16 cellular contexts compared by ENCODE assay signal in genomic region chr6:42032366-42032765, GRCh38. TPM values are rescaled to one million over a fixed set of nuclear protein-coding genes. Genes with fewer than 3 reads are reported as not detected.
DNase-seq lines count a peak whose midpoint lies in the region; ATAC-seq and TF ChIP-seq lines count a peak whose summit lies in the region.
"Had no signal": no experiment of that assay in that cellular context is flagged by ENCODE, and none has a peak within 500 bp of the region (broad histone marks: within the 10 kb centered on the region; RNA-seq: fewer than 3 reads in every experiment).

No MANE protein-coding gene starts in this region.

- H3K27ac Mint-ChIP-seq in CD4-positive, CD25-positive, alpha-beta regulatory T cell = peak overlapping the region; percentile 36 to 96 (median 39)
- H3K27ac Mint-ChIP-seq in activated T-helper 1 cell treated with anti-CD3 and anti-CD28 coated beads, Interleukin-12 subunit alpha, Interleukin-12 subunit beta, Interleukin-2, Interleukin-4 antibody, amounts not matched to agents 30 ng/mL and 10 ng/mL and 1 ng/mL, durations not matched to agents 14 hours and 24 hours and 36 hours = peak overlapping the region; percentile 82
- H3K27ac Mint-ChIP-seq in natural killer cell treated with Interleukin-12 subunit alpha and Interleukin-12 subunit beta and Interleukin-15 and Interleukin-18, amount 100 ng/mL, for 72 hours = peak overlapping the region; percentile 98 to 100
- H3K27ac Mint-ChIP-seq: GM23338 had no signal

- no peaks in the 10 kb centered on the region for H3K27me3 ChIP-seq in CD4-positive, CD25-positive, alpha-beta regulatory T cell (ENCODE audit: control insufficient read depth, insufficient read depth, low read length)
- H3K27me3 ChIP-seq in DOHH2 (ENCODE audit: control insufficient read depth, low read length) (no peaks in the 10 kb centered on the region), esophagus squamous epithelium (no peaks in the 10 kb centered on the region)
- H3K27me3 ChIP-seq: ascending aorta, neural progenitor cell had no signal

- no peaks in the 10 kb centered on the region for H3K27me3 Mint-ChIP-seq in CD4-positive, CD25-positive, alpha-beta regulatory T cell
- H3K27me3 Mint-ChIP-seq in activated T-helper 1 cell treated with anti-CD3 and anti-CD28 coated beads, Interleukin-12 subunit alpha, Interleukin-12 subunit beta, Interleukin-2, Interleukin-4 antibody, amounts not matched to agents 30 ng/mL and 10 ng/mL and 1 ng/mL, durations not matched to agents 14 hours and 24 hours and 36 hours (ENCODE audit: insufficient read depth) = no peaks in the 10 kb centered on the region
- H3K27me3 Mint-ChIP-seq in natural killer cell treated with Interleukin-12 subunit alpha and Interleukin-12 subunit beta and Interleukin-15 and Interleukin-18, amount 100 ng/mL, for 72 hours = no peaks in the 10 kb centered on the region

- no peaks in the 10 kb centered on the region for H3K9me3 Mint-ChIP-seq in CD4-positive, CD25-positive, alpha-beta regulatory T cell
- no peaks in the 10 kb centered on the region for H3K9me3 Mint-ChIP-seq in activated T-helper 1 cell treated with anti-CD3 and anti-CD28 coated beads, Interleukin-12 subunit alpha, Interleukin-12 subunit beta, Interleukin-2, Interleukin-4 antibody, amounts not matched to agents 30 ng/mL and 10 ng/mL and 1 ng/mL, durations not matched to agents 14 hours and 24 hours and 36 hours
- H3K9me3 Mint-ChIP-seq in natural killer cell treated with Interleukin-12 subunit alpha and Interleukin-12 subunit beta and Interleukin-15 and Interleukin-18, amount 100 ng/mL, for 72 hours = no peaks in the 10 kb centered on the region
- H3K9me3 Mint-ChIP-seq: GM23338, neural progenitor cell had no signal

- peaks cover 72% of the 10 kb centered on the region for H3K4me1 ChIP-seq in CD4-positive, CD25-positive, alpha-beta regulatory T cell (ENCODE audit: control insufficient read depth, insufficient read depth, low read length, poor library complexity, severe bottlenecking)
- H3K4me1 ChIP-seq in DOHH2 (ENCODE audit: control insufficient read depth, low read length) = peaks cover 58% of the 10 kb centered on the region
- peaks cover 9 to 38% (median 9%) of the 10 kb centered on the region in 3 donors for H3K4me1 ChIP-seq in esophagus squamous epithelium

- peaks cover 7% of the 10 kb centered on the region for H3F3A ChIP-seq in DOHH2 (ENCODE audit: control insufficient read depth, insufficient read depth)

- no peak for TF ChIP-seq POLR2A in esophagus squamous epithelium (IDR thresholded peaks at IDR 0.05)

- no peak overlapping the region for H3K27ac ChIP-seq in CD4-positive, CD25-positive, alpha-beta regulatory T cell (ENCODE audit: insufficient read depth, low read length, poor library complexity, severe bottlenecking)
- H3K27ac ChIP-seq in DOHH2 (ENCODE audit: low read depth, low read length) (peak overlapping the region; percentile 84), esophagus squamous epithelium (no peak overlapping the region)
- H3K27ac ChIP-seq: ascending aorta, C4-2B, neural progenitor cell, VCaP had no signal

- peaks cover 12% of the 10 kb centered on the region for H3K79me2 ChIP-seq in DOHH2 (ENCODE audit: control insufficient read depth, low read length)

- H3K36me3 Mint-ChIP-seq in CD4-positive, CD25-positive, alpha-beta regulatory T cell = peaks cover 27% of the 10 kb centered on the region
- peaks cover 25% of the 10 kb centered on the region for H3K36me3 Mint-ChIP-seq in activated T-helper 1 cell treated with anti-CD3 and anti-CD28 coated beads, Interleukin-12 subunit alpha, Interleukin-12 subunit beta, Interleukin-2, Interleukin-4 antibody, amounts not matched to agents 30 ng/mL and 10 ng/mL and 1 ng/mL, durations not matched to agents 14 hours and 24 hours and 36 hours (ENCODE audit: low read depth)
- H3K36me3 Mint-ChIP-seq in natural killer cell treated with Interleukin-12 subunit alpha and Interleukin-12 subunit beta and Interleukin-15 and Interleukin-18, amount 100 ng/mL, for 72 hours = no peaks in the 10 kb centered on the region
- H3K36me3 Mint-ChIP-seq: neural progenitor cell had no signal

- TF ChIP-seq CTCF in DOHH2 (IDR thresholded peaks at IDR 0.05; ENCODE audit: low read depth, low read length, poor library complexity, severe bottlenecking) (no peak), esophagus squamous epithelium (IDR thresholded peaks at IDR 0.05) (no peak)

- no peaks in the 10 kb centered on the region for H4K20me1 ChIP-seq in DOHH2 (ENCODE audit: control insufficient read depth, insufficient read depth, low read depth, low read length)

- peaks cover 32% of the 10 kb centered on the region for H3K36me3 ChIP-seq in CD4-positive, CD25-positive, alpha-beta regulatory T cell (ENCODE audit: control insufficient read depth, insufficient read depth, low read length)
- H3K36me3 ChIP-seq in DOHH2 (ENCODE audit: control insufficient read depth, low read length) = no peaks in the 10 kb centered on the region; the same call in 1 of the 2 replicates
- H3K36me3 ChIP-seq in esophagus squamous epithelium = peaks cover 0 to 39% (median 0%) of the 10 kb centered on the region in 3 donors
- H3K36me3 ChIP-seq: neural progenitor cell had no signal

- no peak for DNase-seq in CD4-positive, CD25-positive, alpha-beta regulatory T cell
- DNase-seq in activated T-helper 1 cell treated with anti-CD3 and anti-CD28 coated beads, Interleukin-12 subunit alpha, Interleukin-12 subunit beta, Interleukin-2, Interleukin-4 antibody, amounts not matched to agents 30 ng/mL and 10 ng/mL and 1 ng/mL, durations not matched to agents 14 hours and 24 hours and 36 hours (ENCODE audit: low spot score) = no peak
- DNase-seq in natural killer cell treated with Interleukin-12 subunit alpha and Interleukin-12 subunit beta and Interleukin-15 and Interleukin-18, amount 100 ng/mL, for 72 hours (ENCODE audit: low spot score) = no peak
- DNase-seq in esophagus squamous epithelium (lab: John Stamatoyannopoulos, UW) (no peak), kidney glomerular epithelial cell (lab: John Stamatoyannopoulos, UW) (no peak)
- no peak for DNase-seq in activated CD4-positive, CD25-positive, alpha-beta regulatory T cell treated with anti-CD3 and anti-CD28 coated beads, Interleukin-2, amount 50 U/mL, for 72 hours
- DNase-seq: mammary epithelial cell, NCI-H1694, NCI-H510A treated with DMSO at 0.1 percent for 48 hours, retina had no signal

- H3K4me3 Mint-ChIP-seq in CD4-positive, CD25-positive, alpha-beta regulatory T cell = peak overlapping the region in 3 of 4 donors; percentile 60 to 74 (median 71)
- peak overlapping the region; percentile 37 for H3K4me3 Mint-ChIP-seq in activated T-helper 1 cell treated with anti-CD3 and anti-CD28 coated beads, Interleukin-12 subunit alpha, Interleukin-12 subunit beta, Interleukin-2, Interleukin-4 antibody, amounts not matched to agents 30 ng/mL and 10 ng/mL and 1 ng/mL, durations not matched to agents 14 hours and 24 hours and 36 hours
- H3K4me3 Mint-ChIP-seq in natural killer cell treated with Interleukin-12 subunit alpha and Interleukin-12 subunit beta and Interleukin-15 and Interleukin-18, amount 100 ng/mL, for 72 hours = peak overlapping the region; percentile 40
- H3K4me3 Mint-ChIP-seq: GM23338, neural progenitor cell had no signal

- H3K4me3 ChIP-seq in CD4-positive, CD25-positive, alpha-beta regulatory T cell (ENCODE audit: low read depth, low read length) = no peak overlapping the region
- no peak overlapping the region for H3K4me3 ChIP-seq in DOHH2 (ENCODE audit: low read length)
- no peak overlapping the region for H3K4me3 ChIP-seq in esophagus squamous epithelium
- H3K4me3 ChIP-seq: ascending aorta, GM23338, neural progenitor cell had no signal

- H3K9me2 ChIP-seq in DOHH2 (replicated peaks; ENCODE audit: control insufficient read depth, low read length) = no peaks in the 10 kb centered on the region

- no peak for ATAC-seq in CD4-positive, CD25-positive, alpha-beta regulatory T cell (ENCODE audit: low read depth in 2 of 2)
- ATAC-seq in natural killer cell treated with Interleukin-12 subunit alpha and Interleukin-12 subunit beta and Interleukin-15 and Interleukin-18, amount 100 ng/mL, for 72 hours = no peak
- ATAC-seq: GM23338 had no signal

- peak overlapping the region; percentile 76; the same call in 1 of the 2 replicates for H3K4me2 ChIP-seq in DOHH2 (ENCODE audit: low read length)
- H3K4me2 ChIP-seq: GM23338, neural progenitor cell had no signal

- intact Hi-C loops in activated T-helper 1 cell treated with anti-CD3 and anti-CD28 coated beads, Interleukin-12 subunit alpha, Interleukin-12 subunit beta, Interleukin-2, Interleukin-4 antibody, amounts not matched to agents 30 ng/mL and 10 ng/mL and 1 ng/mL, durations not matched to agents 14 hours and 24 hours and 36 hours (cut with micrococcal nuclease) = no loop called here
- intact Hi-C loops in esophagus squamous epithelium (cut with DNase I) = no loop called here

- WGBS in esophagus squamous epithelium, 2 donors = 84 to 86% methylated on average over 5 to 6 of the region's 6 CpGs

- peaks cover 5 to 78% (median 49%) of the 10 kb centered on the region in 4 donors for H3K4me1 Mint-ChIP-seq in CD4-positive, CD25-positive, alpha-beta regulatory T cell
- peaks cover 66% of the 10 kb centered on the region for H3K4me1 Mint-ChIP-seq in activated T-helper 1 cell treated with anti-CD3 and anti-CD28 coated beads, Interleukin-12 subunit alpha, Interleukin-12 subunit beta, Interleukin-2, Interleukin-4 antibody, amounts not matched to agents 30 ng/mL and 10 ng/mL and 1 ng/mL, durations not matched to agents 14 hours and 24 hours and 36 hours (ENCODE audit: low read depth)
- peaks cover 56 to 57% of the 10 kb centered on the region in 2 donors for H3K4me1 Mint-ChIP-seq in natural killer cell treated with Interleukin-12 subunit alpha and Interleukin-12 subunit beta and Interleukin-15 and Interleukin-18, amount 100 ng/mL, for 72 hours (ENCODE audit: low read depth in 2 of 2)

- no peaks in the 10 kb centered on the region for H3K9me3 ChIP-seq in CD4-positive, CD25-positive, alpha-beta regulatory T cell (ENCODE audit: control insufficient read depth in 2 of 2, low read length in 2 of 2)
- H3K9me3 ChIP-seq in DOHH2 (ENCODE audit: control insufficient read depth, insufficient read depth, low read length) (no peaks in the 10 kb centered on the region), esophagus squamous epithelium (no peaks in the 10 kb centered on the region)
- H3K9me3 ChIP-seq: ascending aorta had no signal

RNA-seq across cellular contexts. Expression of gene TAF8, which starts 18.0 kb away (rescaled TPM):
- total RNA-seq in CD4-positive, CD25-positive, alpha-beta regulatory T cell = 46.7 TPM
- polyA plus RNA-seq in CD4-positive, CD25-positive, alpha-beta regulatory T cell = 10 to 100 TPM; 15.9 to 24.1 (median 20.7) TPM
- 36.7 and 38.3 TPM in 2 replicates for total RNA-seq in activated T-helper 1 cell treated with anti-CD3 and anti-CD28 coated beads, Interleukin-12 subunit alpha, Interleukin-12 subunit beta, Interleukin-2, Interleukin-4 antibody, amounts not matched to agents 30 ng/mL and 10 ng/mL and 1 ng/mL, durations not matched to agents 14 hours and 24 hours and 36 hours
- total RNA-seq in natural killer cell treated with Interleukin-12 subunit alpha and Interleukin-12 subunit beta and Interleukin-15 and Interleukin-18, amount 100 ng/mL, for 72 hours = 10 to 100 TPM; 38.7 to 44.1 TPM
- 10 to 100 TPM in 3 of 4 donors, 1 to 10 TPM in 1; 6.0 to 33.2 (median 10.8) TPM for total RNA-seq in esophagus squamous epithelium

Comparison
In these comparisons a context has a peak if more than half of its experiments do, and no peak if none do; other contexts are left out.
1. H3K27ac Mint-ChIP-seq: peak in every context shown above with its lines; median percentile 99 in natural killer cell treated with Interleukin-12 subunit alpha and Interleukin-12 subunit beta and Interleukin-15 and Interleukin-18, amount 100 ng/mL, for 72 hours; 82 in activated T-helper 1 cell treated with anti-CD3 and anti-CD28 coated beads, Interleukin-12 subunit alpha, Interleukin-12 subunit beta, Interleukin-2, Interleukin-4 antibody, amounts not matched to agents 30 ng/mL and 10 ng/mL and 1 ng/mL, durations not matched to agents 14 hours and 24 hours and 36 hours; 39 in CD4-positive, CD25-positive, alpha-beta regulatory T cell.